Comparison of ENCODE assay signal across 13 cellular contexts in genomic region chr21:16305686-16306085, GRCh38.
A peak's percentile ranks its signal among the peaks of the same experiment; 100 is the strongest.
DNase-seq lines count a peak whose midpoint lies in the region.
"Had no signal": no experiment of that assay in that cellular context is flagged by ENCODE, and none has a peak within 500 bp of the region (broad histone marks: within the 10 kb centered on the region; RNA-seq: fewer than 3 reads in every experiment).

No MANE protein-coding gene starts in this region.

- DNase-seq in MG63 (peak; percentile 60), cerebellar cortex (ENCODE audit: low spot score) (peak; percentile 61), iris pigment epithelial cell (ENCODE audit: low read depth) (peak; percentile 66), NCI-H510A treated with DMSO at 0.1 percent for 48 hours (lab: John Stamatoyannopoulos, UW) (no peak), H4 (ENCODE audit: low spot score) (no peak)
- DNase-seq in activated CD4-positive, alpha-beta T cell treated with anti-CD3 and anti-CD28 coated beads, Interleukin-2, amount 10 ng/mL, durations not matched to agents 24 days and 14 days, result no peak
- no peak for DNase-seq in activated naive CD4-positive, alpha-beta T cell treated with Interleukin-2 at 50 U/mL for 16 hours
- DNase-seq: DMS79; effector CD4-positive, alpha-beta T cell; NCI-H226; SW 1271 had no signal

- H3K4me1 ChIP-seq in skeletal muscle tissue (ENCODE audit: control insufficient read depth in 3 of 3, insufficient read depth in 3 of 3, low read length in 3 of 3), result peaks cover 0 to 12% (median 5%) of the 10 kb centered on the region in 3 donors

- H3K27me3 ChIP-seq in MG63, result no peaks in the 10 kb centered on the region
- H3K27me3 ChIP-seq in skeletal muscle tissue (ENCODE audit: control insufficient read depth in 3 of 3, insufficient read depth in 3 of 3, low read length in 3 of 3), result no peaks in the 10 kb centered on the region

- no peaks in the 10 kb centered on the region for H3K9me3 Mint-ChIP-seq in activated CD4-positive, alpha-beta T cell treated with anti-CD3 and anti-CD28 coated beads, Interleukin-2, amount 10 ng/mL, durations not matched to agents 24 days and 14 days

- peak overlapping the region; percentile 24 to 78 (median 76) for H3K9ac ChIP-seq in skeletal muscle tissue (ENCODE audit: low read depth in 1 of 3, low read length in 3 of 3)

- H3K9me3 ChIP-seq in MG63 (no peaks in the 10 kb centered on the region), skeletal muscle tissue (ENCODE audit: control insufficient read depth in 3 of 3, low read length in 3 of 3) (no peaks in the 10 kb centered on the region)

- H3K4me1 Mint-ChIP-seq in activated CD4-positive, alpha-beta T cell treated with anti-CD3 and anti-CD28 coated beads, Interleukin-2, amount 10 ng/mL, durations not matched to agents 24 days and 14 days, result no peaks in the 10 kb centered on the region

- no peaks in the 10 kb centered on the region for H3K36me3 Mint-ChIP-seq in activated CD4-positive, alpha-beta T cell treated with anti-CD3 and anti-CD28 coated beads, Interleukin-2, amount 10 ng/mL, durations not matched to agents 24 days and 14 days (ENCODE audit: low read depth)

- no peak overlapping the region for H3K4me3 Mint-ChIP-seq in activated CD4-positive, alpha-beta T cell treated with anti-CD3 and anti-CD28 coated beads, Interleukin-2, amount 10 ng/mL, durations not matched to agents 24 days and 14 days

- no peak overlapping the region for H3K27ac ChIP-seq in skeletal muscle tissue (ENCODE audit: low read depth, low read length)

- no peak overlapping the region for H3K27ac Mint-ChIP-seq in activated CD4-positive, alpha-beta T cell treated with anti-CD3 and anti-CD28 coated beads, Interleukin-2, amount 10 ng/mL, durations not matched to agents 24 days and 14 days

- intact Hi-C loops in activated CD4-positive, alpha-beta T cell treated with anti-CD3 and anti-CD28 coated beads, Interleukin-2, amount 10 ng/mL, durations not matched to agents 24 days and 14 days (cut with micrococcal nuclease), result no loop called here

- H3K4me3 ChIP-seq in MG63 (peak overlapping the region; percentile 39), skeletal muscle tissue (ENCODE audit: low read length in 3 of 3) (peak overlapping the region in 2 of 3 donors; percentile 54 to 64)
- H3K4me3 ChIP-seq: lung had no signal

- H3K36me3 ChIP-seq in MG63, result peaks cover 4% of the 10 kb centered on the region
- no peaks in the 10 kb centered on the region for H3K36me3 ChIP-seq in skeletal muscle tissue (ENCODE audit: control insufficient read depth in 3 of 3, insufficient read depth in 3 of 3, low read length in 3 of 3)

- H3K27me3 Mint-ChIP-seq in activated CD4-positive, alpha-beta T cell treated with anti-CD3 and anti-CD28 coated beads, Interleukin-2, amount 10 ng/mL, durations not matched to agents 24 days and 14 days, result no peaks in the 10 kb centered on the region

Comparison
In these comparisons a context has a peak if more than half of its experiments do, and no peak if none do; other contexts are left out.
1. DNase-seq: peak in MG63 (single experiment), cerebellar cortex (single experiment) and iris pigment epithelial cell (single experiment); none in NCI-H510A treated with DMSO at 0.1 percent for 48 hours (single experiment), activated CD4-positive, alpha-beta T cell treated with anti-CD3 and anti-CD28 coated beads, Interleukin-2, amount 10 ng/mL, durations not matched to agents 24 days and 14 days (single experiment), activated naive CD4-positive, alpha-beta T cell treated with Interleukin-2 at 50 U/mL for 16 hours (single experiment) and H4 (single experiment).